Comparison of ENCODE assay signal across 9 cellular contexts in the genomic region with DNA sequence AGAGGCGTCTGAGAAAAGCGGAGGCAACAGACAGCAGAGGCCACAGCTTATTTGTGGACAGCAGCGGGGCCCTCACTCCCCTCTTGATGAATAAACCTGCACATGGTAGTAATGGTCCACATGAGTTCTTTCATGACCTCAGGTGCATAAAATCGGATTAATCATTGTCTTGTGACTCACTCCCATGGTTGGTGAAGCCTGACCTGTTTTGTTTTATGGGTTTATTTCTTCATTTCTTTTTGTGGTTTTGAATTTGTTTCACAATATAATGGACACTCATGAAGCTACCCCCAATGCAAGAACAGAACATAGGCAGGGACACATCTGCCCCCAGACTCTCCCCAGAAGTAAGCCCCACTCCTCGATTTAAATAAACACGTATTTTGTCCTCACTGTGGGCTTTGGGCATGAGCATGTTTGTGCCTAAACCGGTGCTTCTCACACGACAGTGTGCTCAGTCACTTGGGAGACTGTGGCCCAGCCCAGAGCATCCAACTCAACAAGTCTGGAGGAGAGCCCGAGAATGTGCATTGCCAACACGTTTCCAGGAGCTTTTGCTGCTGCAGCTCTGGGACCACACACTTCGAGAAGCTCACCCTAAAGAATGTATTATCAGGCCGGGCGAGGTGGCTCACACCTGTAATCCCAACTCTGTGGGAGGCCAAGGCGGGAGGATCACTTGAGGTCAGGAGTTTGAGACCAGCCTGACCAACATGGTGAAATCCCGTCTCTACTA.
DNase-seq lines count a peak whose midpoint lies in the region; ATAC-seq and TF ChIP-seq lines count a peak whose summit lies in the region.
"Had no signal": no experiment of that assay in that cellular context is flagged by ENCODE, and none has a peak within 500 bp of the region (broad histone marks: within the 10 kb centered on the region; RNA-seq: fewer than 3 reads in every experiment).

No MANE protein-coding gene starts in this region.

- H3K4me3 ChIP-seq in brain microvascular endothelial cell (ENCODE audit: low read depth, low read length) = no peak overlapping the region
- H3K4me3 ChIP-seq in muscle layer of duodenum (ENCODE audit: low read depth in 1 of 2, low read length in 2 of 2) = no peak overlapping the region
- H3K4me3 ChIP-seq in BE2C (ENCODE audit: low read depth, low read length) = no peak overlapping the region
- no peak overlapping the region for H3K4me3 ChIP-seq in ovary

- DNase-seq in DMS53 (lab: John Stamatoyannopoulos, UW) (peak; percentile 75), brain microvascular endothelial cell (peak; percentile 56), BE2C (no peak), ovary (no peak), NCI-H128 (lab: John Stamatoyannopoulos, UW; ENCODE audit: unreplicated experiment) (no peak), putamen (ENCODE audit: low spot score) (no peak)
- DNase-seq: MM.1S had no signal

- in situ Hi-C loops in brain microvascular endothelial cell (cut with HindIII; ENCODE audit: low pct_ligation_motif_present, low sequenced_read_pairs) = no loop called here

- TF ChIP-seq CTCF in brain microvascular endothelial cell (IDR thresholded peaks at IDR 0.05; ENCODE audit: low read depth, low read length, missing control alignments) (no peak), BE2C (IDR thresholded peaks at IDR 0.05; ENCODE audit: low read depth, low read length) (no peak), ovary (IDR thresholded peaks at IDR 0.05) (no peak)

- no peak overlapping the region for H3K27ac ChIP-seq in brain microvascular endothelial cell
- peak overlapping the region; percentile 63 for H3K27ac ChIP-seq in muscle layer of duodenum (ENCODE audit: low read length)
- peak overlapping the region in 1 of 2 donors; percentile 78 for H3K27ac ChIP-seq in ovary

- intact Hi-C loops in ovary (cut with DNase I) = loop anchor here in 1 of 4 donors (5.0 kb wide), 1 partner anchor 180 kb away; a partner anchor contains a TSS

- H3K27me3 ChIP-seq in brain microvascular endothelial cell (replicated peaks) (no peaks in the 10 kb centered on the region), muscle layer of duodenum (ENCODE audit: low read depth, low read length) (no peaks in the 10 kb centered on the region), BE2C (no peaks in the 10 kb centered on the region), ovary (no peaks in the 10 kb centered on the region)

- TF ChIP-seq POLR2A in ovary (IDR thresholded peaks at IDR 0.05) = no peak

- no peak for TF ChIP-seq EP300 in ovary (IDR thresholded peaks at IDR 0.05)

- H3K9me3 ChIP-seq in muscle layer of duodenum (ENCODE audit: control insufficient read depth in 1 of 2, low read length in 2 of 2) (no peaks in the 10 kb centered on the region), BE2C (no peaks in the 10 kb centered on the region), ovary (no peaks in the 10 kb centered on the region)

- WGBS in ovary, 3 donors = 79 to 87% (median 79%) methylated on average over 15 of the region's 15 CpGs

- H3K36me3 ChIP-seq in brain microvascular endothelial cell (replicated peaks) = no peaks in the 10 kb centered on the region
- H3K36me3 ChIP-seq in muscle layer of duodenum (ENCODE audit: control insufficient read depth in 1 of 2, insufficient read depth in 2 of 2, low read length in 2 of 2) = no peaks in the 10 kb centered on the region
- H3K36me3 ChIP-seq in BE2C = no peaks in the 10 kb centered on the region
- H3K36me3 ChIP-seq in ovary = no peaks in the 10 kb centered on the region

- peak; percentile 69 for ATAC-seq in HG03571 (IDR thresholded peaks at IDR 0.05; ENCODE audit: unreplicated experiment)

- peaks cover 16 to 33% of the 10 kb centered on the region in 2 donors for H3K4me1 ChIP-seq in muscle layer of duodenum (ENCODE audit: control insufficient read depth in 1 of 2, insufficient read depth in 2 of 2, low read length in 2 of 2)
- H3K4me1 ChIP-seq in BE2C = peaks cover 9% of the 10 kb centered on the region
- peaks cover 12% of the 10 kb centered on the region for H3K4me1 ChIP-seq in ovary (ENCODE audit: insufficient read depth)

Comparison
In these comparisons a context has a peak if more than half of its experiments do, and no peak if none do; other contexts are left out.
1. DNase-seq: peak in DMS53 (single experiment) and brain microvascular endothelial cell (single experiment); none in BE2C (single experiment), ovary (0 of 5), NCI-H128 (single experiment) and putamen (single experiment).